In the genomic region with DNA sequence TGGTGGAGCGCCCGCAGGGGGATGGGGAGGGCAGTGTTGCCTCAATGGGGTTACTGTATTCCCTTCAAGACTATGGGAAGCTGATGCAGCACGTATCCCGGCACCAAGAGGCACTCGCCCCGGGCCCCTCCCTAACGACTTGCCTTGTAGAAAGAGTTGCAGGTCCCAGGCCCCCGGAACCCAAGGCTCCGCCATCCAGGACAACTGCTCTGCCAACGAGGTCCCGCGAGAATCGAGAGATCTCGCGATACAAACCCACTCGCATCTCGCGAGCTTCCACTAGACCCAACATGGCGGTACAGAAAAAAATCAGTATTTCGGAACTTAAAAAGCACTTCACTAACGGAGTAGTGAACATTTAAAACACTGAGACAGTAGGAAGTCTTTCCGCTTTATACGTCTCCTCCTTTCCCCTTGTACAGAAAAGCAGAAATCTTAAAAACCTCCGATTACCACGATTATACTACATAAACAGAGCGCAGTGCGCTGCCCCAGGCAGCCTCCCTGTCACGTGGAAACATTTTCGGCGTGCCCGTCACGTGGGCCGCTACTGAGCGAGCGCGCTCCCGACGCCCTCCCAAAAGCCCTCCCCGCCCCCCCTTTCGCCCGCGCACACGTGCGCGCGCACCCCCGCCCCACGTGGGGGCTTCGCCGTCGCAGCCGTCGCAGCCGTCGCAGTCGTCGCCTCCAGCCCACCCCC, we compare ENCODE assay signal across 8 cellular contexts. TPM values are rescaled to one million over a fixed set of nuclear protein-coding genes. Genes with fewer than 3 reads are reported as not detected.
DNase-seq lines count a peak whose midpoint lies in the region; ATAC-seq and TF ChIP-seq lines count a peak whose summit lies in the region.

A gene (minus strand): TSS at position 217 of the 700 bp plus-strand sequence. CDS start 49,304 bp downstream, outside the sequence.

- WGBS in gastroesophageal sphincter (ENCODE audit: low coverage in 1 of 2), 2 donors: 1% methylated on average over 11 to 21 of the region's 57 CpGs

- H3K27me3 ChIP-seq in gastroesophageal sphincter: no peaks in the 10 kb centered on the region

- ATAC-seq in gastroesophageal sphincter: peak; percentile 84

- H3K4me1 Mint-ChIP-seq in activated naive CD4-positive, alpha-beta T cell treated with anti-CD3 and anti-CD28 coated beads for 36 hours (ENCODE audit: low read depth): peaks cover 35% of the 10 kb centered on the region

- in situ Hi-C loops in SK-MEL-5 (cut with HindIII; ENCODE audit: low pct_unique_long_range_greater_than_20kb, low sequenced_read_pairs): no loop called here

- no peaks in the 10 kb centered on the region for H3K9me3 ChIP-seq in gastroesophageal sphincter

- intact Hi-C loops in activated naive CD4-positive, alpha-beta T cell treated with anti-CD3 and anti-CD28 coated beads for 36 hours (cut with micrococcal nuclease): loop anchor here (1.0 to 10.0 kb wide), 16 partner anchors 77 to 1896 kb away; a partner anchor contains a TSS

- H3K27ac ChIP-seq in gastroesophageal sphincter: peak within 1 kb of the TSS; percentile 66 to 95 (median 94)

- H3K4me1 ChIP-seq in gastroesophageal sphincter: peaks cover 0 to 55% (median 6%) of the 10 kb centered on the region in 3 donors

- H3K4me3 Mint-ChIP-seq in activated naive CD4-positive, alpha-beta T cell treated with anti-CD3 and anti-CD28 coated beads for 36 hours: peak within 1 kb of the TSS; percentile 82

- POLR2A ChIA-PET in HEK293T (lab: Yijun Ruan, JAX): interaction anchor here (0.7 to 1.8 kb wide), 6 partner anchors 9 to 77 kb away, joined by 3 to 12 read pairs (median 4); a partner anchor contains a TSS

- H3K9me3 Mint-ChIP-seq in activated naive CD4-positive, alpha-beta T cell treated with anti-CD3 and anti-CD28 coated beads for 36 hours: no peaks in the 10 kb centered on the region

- peak within 1 kb of the TSS; percentile 90 for H3K27ac Mint-ChIP-seq in activated naive CD4-positive, alpha-beta T cell treated with anti-CD3 and anti-CD28 coated beads for 36 hours

- H3K27me3 Mint-ChIP-seq in activated naive CD4-positive, alpha-beta T cell treated with anti-CD3 and anti-CD28 coated beads for 36 hours (ENCODE audit: low read depth): no peaks in the 10 kb centered on the region

- no peaks in the 10 kb centered on the region for H3K36me3 ChIP-seq in gastroesophageal sphincter

- TF ChIP-seq POLR2A in gastroesophageal sphincter (IDR thresholded peaks at IDR 0.05): peak in 1 of 2 donors; percentile 17

- CTCF ChIA-PET in HEK293T (lab: Yijun Ruan, JAX): interaction anchor here (0.7 kb wide), 2 partner anchors 22 to 532 kb away, joined by 3 read pairs; no protein-coding TSS in a partner anchor
- CTCF ChIA-PET in activated naive CD4-positive, alpha-beta T cell treated with anti-CD3 and anti-CD28 coated beads for 36 hours (lab: Charles Lee): interaction anchor here (0.9 to 1.8 kb wide), 6 partner anchors 11 to 296 kb away, joined by 3 to 6 read pairs (median 4); a partner anchor contains a TSS

- H3K4me3 ChIP-seq in gastroesophageal sphincter: peak within 1 kb of the TSS; percentile 68 to 90

- peak in 1 of 4 experiments; percentile 28 for TF ChIP-seq CTCF in gastroesophageal sphincter (IDR thresholded peaks at IDR 0.05)

- DNase-seq in GM03348 (ENCODE audit: low spot score) (peak; percentile 96), HEK293T (ENCODE audit: extremely low spot score) (peak; percentile 93), MV-4-11 (lab: John Stamatoyannopoulos, UW) (peak; percentile 89), SK-MEL-5 (ENCODE audit: low read depth, low spot score) (peak; percentile 94), non-pigmented ciliary epithelial cell (ENCODE audit: low read depth) (peak; percentile 79), superior temporal gyrus (ENCODE audit: extremely low spot score) (peak; percentile 95)
- peak; percentile 95 for DNase-seq in activated naive CD4-positive, alpha-beta T cell treated with anti-CD3 and anti-CD28 coated beads for 36 hours

- H3K36me3 Mint-ChIP-seq in activated naive CD4-positive, alpha-beta T cell treated with anti-CD3 and anti-CD28 coated beads for 36 hours (ENCODE audit: low read depth): peaks cover 6% of the 10 kb centered on the region

- TF ChIP-seq EP300 in gastroesophageal sphincter (IDR thresholded peaks at IDR 0.05): no peak

TF ChIP-seq in HEK293T, 16 proteins besides CTCF, POLR2A, EP300 and RAD21:
- TF ChIP-seq ELF4 (IDR thresholded peaks at IDR 0.05) (peak; percentile 70), BHLHE40 (IDR thresholded peaks at IDR 0.05; ENCODE audit: borderline replicate concordance) (no peak), SP1 (IDR thresholded peaks at IDR 0.05) (peak; percentile 86), L3MBTL2 (conservative IDR thresholded peaks at IDR 0.05) (peak; percentile 84), CTBP1 (IDR thresholded peaks at IDR 0.05; ENCODE audit: borderline replicate concordance) (no peak), ZNF384 (IDR thresholded peaks at IDR 0.05) (peak; percentile 92), ARNT (IDR thresholded peaks at IDR 0.05) (no peak), LEF1 (IDR thresholded peaks at IDR 0.05; ENCODE audit: borderline replicate concordance) (no peak), SUZ12 (IDR thresholded peaks at IDR 0.05) (no peak), HDGF (IDR thresholded peaks at IDR 0.05; ENCODE audit: borderline replicate concordance) (no peak), FOXA1 (IDR thresholded peaks at IDR 0.05) (no peak), FOXM1 (IDR thresholded peaks at IDR 0.05; ENCODE audit: borderline replicate concordance) (no peak), NFRKB (IDR thresholded peaks at IDR 0.05) (peak; percentile 88), FOXK2 (IDR thresholded peaks at IDR 0.05) (no peak; the same call in 1 of the 2 replicates), TARDBP (IDR thresholded peaks at IDR 0.05) (no peak)
- TF ChIP-seq, protein P1, sequence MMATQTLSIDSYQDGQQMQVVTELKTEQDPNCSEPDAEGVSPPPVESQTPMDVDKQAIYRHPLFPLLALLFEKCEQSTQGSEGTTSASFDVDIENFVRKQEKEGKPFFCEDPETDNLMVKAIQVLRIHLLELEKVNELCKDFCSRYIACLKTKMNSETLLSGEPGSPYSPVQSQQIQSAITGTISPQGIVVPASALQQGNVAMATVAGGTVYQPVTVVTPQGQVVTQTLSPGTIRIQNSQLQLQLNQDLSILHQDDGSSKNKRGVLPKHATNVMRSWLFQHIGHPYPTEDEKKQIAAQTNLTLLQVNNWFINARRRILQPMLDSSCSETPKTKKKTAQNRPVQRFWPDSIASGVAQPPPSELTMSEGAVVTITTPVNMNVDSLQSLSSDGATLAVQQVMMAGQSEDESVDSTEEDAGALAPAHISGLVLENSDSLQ (IDR thresholded peaks at IDR 0.05): peak; percentile 15; the same call in 1 of the 2 replicates

RNA-seq across cellular contexts. Expression of the gene that starts here (rescaled TPM):
- 100 and 105 TPM in 2 replicates for total RNA-seq in SK-MEL-5 (2014; rRNA removed; shearing (Covaris generic))
- polyA plus RNA-seq in SK-MEL-5 (2015; cell fraction: cytosol; rRNA removed): 25.5 and 42.2 TPM in 2 replicates
- polyA plus RNA-seq in SK-MEL-5 (2015; cell fraction: nucleus; rRNA removed): 58.1 and 61.3 TPM in 2 replicates
- 10 to 100 TPM; 36.6 to 39.3 TPM for total RNA-seq in activated naive CD4-positive, alpha-beta T cell treated with anti-CD3 and anti-CD28 coated beads for 36 hours
- 10 to 100 TPM; 38.2 to 79.7 (median 53.5) TPM for total RNA-seq in gastroesophageal sphincter

Comparison
In these comparisons a context has a peak if more than half of its experiments do, and no peak if none do; other contexts are left out.
1. Peak in every context shown above with its lines: DNase-seq, ATAC-seq, H3K4me3 ChIP-seq and H3K27ac ChIP-seq.